ENCODE assay signal across 8 cellular contexts in genomic region chr11:128299132-128299726, GRCh38.
DNase-seq lines count a peak whose midpoint lies in the region; ATAC-seq and TF ChIP-seq lines count a peak whose summit lies in the region.

No MANE protein-coding gene starts in this region.

- no peaks in the 10 kb centered on the region for H3K4me1 Mint-ChIP-seq in MCF 10A (ENCODE audit: insufficient read depth, unreplicated experiment)
- peaks cover 73% of the 10 kb centered on the region for H3K4me1 Mint-ChIP-seq in T-helper 2 cell treated with Interferon-gamma antibody and Interleukin-4, amounts not matched to agents 5 μg/mL and 100 μg/mL, for 36 hours (ENCODE audit: low read depth)

- no peaks in the 10 kb centered on the region for H3K27me3 ChIP-seq in mammary epithelial cell (ENCODE audit: insufficient read depth, low read length)
- H3K27me3 ChIP-seq in kidney epithelial cell (ENCODE audit: control insufficient read depth, insufficient read depth, low read length) = no peaks in the 10 kb centered on the region
- no peaks in the 10 kb centered on the region for H3K27me3 ChIP-seq in aorta (ENCODE audit: control insufficient read depth in 1 of 2, insufficient read depth in 2 of 2, low read length in 1 of 2)

- ATAC-seq in aorta (ENCODE audit: low FRiP score) (peak; percentile 16), left colon (no peak)

- H3K9me3 Mint-ChIP-seq in MCF 10A (ENCODE audit: unreplicated experiment) = no peaks in the 10 kb centered on the region
- peaks cover 10% of the 10 kb centered on the region for H3K9me3 Mint-ChIP-seq in T-helper 2 cell treated with Interferon-gamma antibody and Interleukin-4, amounts not matched to agents 5 μg/mL and 100 μg/mL, for 36 hours

- no peak overlapping the region for H3K27ac ChIP-seq in mammary epithelial cell (ENCODE audit: insufficient read depth, low read depth, low read length)
- peak overlapping the region in 1 of 2 donors; percentile 51 for H3K27ac ChIP-seq in aorta (ENCODE audit: low read depth in 1 of 2, low read length in 2 of 2)
- no peak overlapping the region for H3K27ac ChIP-seq in OCI-LY7 (ENCODE audit: low read depth, low read length, poor library complexity, severe bottlenecking)

- in situ Hi-C loops in mammary epithelial cell (cut with MboI; ENCODE audit: low sequenced_read_pairs in 2 of 2) = loop anchor here (10.0 to 25.0 kb wide), 2 partner anchors 262 to 536 kb away; no protein-coding TSS in a partner anchor

- H3K9ac ChIP-seq in mammary epithelial cell (ENCODE audit: insufficient read depth, low read length) = no peak overlapping the region

- H3K4me3 Mint-ChIP-seq in MCF 10A (ENCODE audit: unreplicated experiment) = no peak overlapping the region
- H3K4me3 Mint-ChIP-seq in T-helper 2 cell treated with Interferon-gamma antibody and Interleukin-4, amounts not matched to agents 5 μg/mL and 100 μg/mL, for 36 hours = peak overlapping the region; percentile 67

- H3K4me3 ChIP-seq in mammary epithelial cell (replicated peaks in 1 of 3; ENCODE audit: insufficient read depth in 1 of 3, low read depth in 2 of 3, low read length in 3 of 3) = no peak overlapping the region
- no peak overlapping the region for H3K4me3 ChIP-seq in kidney epithelial cell (ENCODE audit: low read depth, low read length)
- H3K4me3 ChIP-seq in aorta (ENCODE audit: low read length in 2 of 2) = no peak overlapping the region
- H3K4me3 ChIP-seq in OCI-LY7 (ENCODE audit: low read depth, low read length, poor library complexity, severe bottlenecking) = no peak overlapping the region

- H3K36me3 ChIP-seq in mammary epithelial cell (ENCODE audit: insufficient read depth, low read length) = no peaks in the 10 kb centered on the region
- H3K36me3 ChIP-seq in kidney epithelial cell (ENCODE audit: control insufficient read depth, insufficient read depth, low read length) = no peaks in the 10 kb centered on the region
- no peaks in the 10 kb centered on the region for H3K36me3 ChIP-seq in aorta (ENCODE audit: control insufficient read depth in 1 of 2, insufficient read depth in 2 of 2, low read length in 1 of 2)
- H3K36me3 ChIP-seq in OCI-LY7 (ENCODE audit: insufficient read depth, low read length) = no peaks in the 10 kb centered on the region

- POLR2A ChIA-PET in MCF 10A (lab: Yijun Ruan, JAX) (interaction anchor here (0.8 kb wide), 1 partner anchor 1600 kb away, joined by 3 read pairs; no protein-coding TSS in a partner anchor), OCI-LY7 (lab: Charles Lee) (interaction anchor here (1.0 kb wide), 1 partner anchor 10 kb away, joined by 3 read pairs; no protein-coding TSS in a partner anchor)

- H4K20me1 ChIP-seq in mammary epithelial cell (ENCODE audit: insufficient read depth, low read length) = no peaks in the 10 kb centered on the region
- H4K20me1 ChIP-seq in OCI-LY7 (ENCODE audit: insufficient read depth, low read length) = no peaks in the 10 kb centered on the region

- H3K4me2 ChIP-seq in mammary epithelial cell (ENCODE audit: insufficient read depth, low read depth, low read length) = no peak overlapping the region
- no peak overlapping the region for H3K4me2 ChIP-seq in OCI-LY7 (ENCODE audit: low read length)

- BruUV-seq in MCF 10A (replicated peaks; lab: Mats Ljungman, UMichigan) (no TSS peak), mammary epithelial cell (replicated peaks; lab: Mats Ljungman, UMichigan) (no TSS peak), OCI-LY7 (replicated peaks; lab: Mats Ljungman, UMichigan) (no TSS peak)

- H3K9me2 ChIP-seq in OCI-LY7 (ENCODE audit: insufficient read depth, low read length) = no peaks in the 10 kb centered on the region

- dilution Hi-C loops in mammary epithelial cell (cut with HindIII; ENCODE audit: low sequenced_read_pairs) = no loop called here

- intact Hi-C loops in MCF 10A (cut with micrococcal nuclease) (loop anchor here (10.0 kb wide), 1 partner anchor 274 kb away; no protein-coding TSS in a partner anchor), mammary epithelial cell (cut with micrococcal nuclease) (no loop called here), aorta (cut with DNase I) (loop anchor here (5.0 to 10.0 kb wide), 5 partner anchors 124 to 274 kb away; no protein-coding TSS in a partner anchor), OCI-LY7 (cut with micrococcal nuclease; ENCODE audit: unreplicated experiment) (no loop called here), left colon (cut with DNase I, micrococcal nuclease) (loop anchor here in 1 of 2 donors (10.0 kb wide), 1 partner anchor 124 kb away; no protein-coding TSS in a partner anchor)

- CTCF ChIA-PET in MCF 10A (lab: Yijun Ruan, JAX) (interaction anchor here (0.8 to 1.7 kb wide), 3 partner anchors 9 to 338 kb away, joined by 3 to 7 read pairs (median 5); no protein-coding TSS in a partner anchor), mammary epithelial cell (lab: Charles Lee; ENCODE audit: low non-redundant PET) (no interaction called here), OCI-LY7 (lab: Charles Lee; ENCODE audit: unreplicated experiment) (interaction anchor here (1.3 kb wide), 1 partner anchor 332 kb away, joined by 4 read pairs; no protein-coding TSS in a partner anchor)

- WGBS in mammary epithelial cell (ENCODE audit: low coverage, missing lambda C conversion rate) = 88% methylated on average over 6 of the region's 6 CpGs
- WGBS in aorta, 2 donors = 58 to 68% methylated on average over 6 of the region's 6 CpGs

- no peaks in the 10 kb centered on the region for H3K36me3 Mint-ChIP-seq in MCF 10A (ENCODE audit: insufficient read depth, unreplicated experiment)
- peaks cover 17% of the 10 kb centered on the region for H3K36me3 Mint-ChIP-seq in T-helper 2 cell treated with Interferon-gamma antibody and Interleukin-4, amounts not matched to agents 5 μg/mL and 100 μg/mL, for 36 hours (ENCODE audit: low read depth)

- DNase-seq in MCF 10A (ENCODE audit: unreplicated experiment) (peak; percentile 8), mammary epithelial cell (no peak), kidney epithelial cell (ENCODE audit: low read depth) (peak; percentile 39), aorta (no peak), OCI-LY7 (ENCODE audit: low spot score) (no peak), left colon (no peak), cerebellum (ENCODE audit: low spot score) (no peak)
- no peak for DNase-seq in T-helper 2 cell treated with Interferon-gamma antibody and Interleukin-4, amounts not matched to agents 5 μg/mL and 100 μg/mL, for 36 hours (ENCODE audit: low spot score)

- H3K27me3 Mint-ChIP-seq in MCF 10A (ENCODE audit: insufficient read depth, unreplicated experiment) = no peaks in the 10 kb centered on the region
- no peaks in the 10 kb centered on the region for H3K27me3 Mint-ChIP-seq in T-helper 2 cell treated with Interferon-gamma antibody and Interleukin-4, amounts not matched to agents 5 μg/mL and 100 μg/mL, for 36 hours (ENCODE audit: low read depth)

- H3K27ac Mint-ChIP-seq in MCF 10A (ENCODE audit: low read depth, unreplicated experiment) = no peak overlapping the region
- peak overlapping the region; percentile 79 for H3K27ac Mint-ChIP-seq in T-helper 2 cell treated with Interferon-gamma antibody and Interleukin-4, amounts not matched to agents 5 μg/mL and 100 μg/mL, for 36 hours

- no peak overlapping the region for H2AFZ ChIP-seq in mammary epithelial cell (ENCODE audit: low read depth, low read length)
- H2AFZ ChIP-seq in OCI-LY7 (ENCODE audit: low read length) = no peak overlapping the region

- TF ChIP-seq CTCF in MCF 10A (IDR thresholded peaks at IDR 0.05; ENCODE audit: unreplicated experiment) (no peak), mammary epithelial cell (conservative IDR thresholded peaks at IDR 0.05 in 1 of 2, IDR thresholded peaks at IDR 0.05 in 1 of 2; ENCODE audit: extremely low read depth in 1 of 2, insufficient read depth in 1 of 2, low read depth in 1 of 2, low read length in 2 of 2) (no peak), kidney epithelial cell (IDR thresholded peaks at IDR 0.05; ENCODE audit: insufficient read depth, low read length, poor library complexity, severe bottlenecking) (no peak), OCI-LY7 (conservative IDR thresholded peaks at IDR 0.05; ENCODE audit: low read length) (no peak)

- H3K79me2 ChIP-seq in mammary epithelial cell (ENCODE audit: insufficient read depth, low read length) (no peaks in the 10 kb centered on the region), OCI-LY7 (ENCODE audit: insufficient read depth, low read depth, low read length) (no peaks in the 10 kb centered on the region)

- H3K4me1 ChIP-seq in mammary epithelial cell (ENCODE audit: insufficient read depth, low read length) (no peaks in the 10 kb centered on the region), aorta (ENCODE audit: control insufficient read depth in 1 of 2, insufficient read depth in 2 of 2, low read length in 2 of 2) (peaks cover 3 to 6% of the 10 kb centered on the region in 2 donors), OCI-LY7 (ENCODE audit: insufficient read depth, low read length, poor library complexity, severe bottlenecking) (peaks cover 16% of the 10 kb centered on the region)

- H3K9me3 ChIP-seq in mammary epithelial cell (replicated peaks; ENCODE audit: insufficient read depth, low read length) = no peaks in the 10 kb centered on the region
- H3K9me3 ChIP-seq in aorta (ENCODE audit: control insufficient read depth, low read length) = no peaks in the 10 kb centered on the region
- no peaks in the 10 kb centered on the region for H3K9me3 ChIP-seq in OCI-LY7 (ENCODE audit: low read length)

Comparison
In these comparisons a context has a peak if more than half of its experiments do, and no peak if none do; other contexts are left out.
1. DNase-seq: peak in MCF 10A (single experiment) and kidney epithelial cell (single experiment); none in mammary epithelial cell (single experiment), T-helper 2 cell treated with Interferon-gamma antibody and Interleukin-4, amounts not matched to agents 5 μg/mL and 100 μg/mL, for 36 hours (single experiment), aorta (0 of 2), OCI-LY7 (single experiment), left colon (0 of 2) and cerebellum (single experiment).
2. intact Hi-C loops: an anchor here in MCF 10A (10.0 kb wide) and aorta (5.0 to 10.0 kb wide); none called in mammary epithelial cell and OCI-LY7.